Comparison of ENCODE assay signal across 12 cellular contexts in the genomic region with DNA sequence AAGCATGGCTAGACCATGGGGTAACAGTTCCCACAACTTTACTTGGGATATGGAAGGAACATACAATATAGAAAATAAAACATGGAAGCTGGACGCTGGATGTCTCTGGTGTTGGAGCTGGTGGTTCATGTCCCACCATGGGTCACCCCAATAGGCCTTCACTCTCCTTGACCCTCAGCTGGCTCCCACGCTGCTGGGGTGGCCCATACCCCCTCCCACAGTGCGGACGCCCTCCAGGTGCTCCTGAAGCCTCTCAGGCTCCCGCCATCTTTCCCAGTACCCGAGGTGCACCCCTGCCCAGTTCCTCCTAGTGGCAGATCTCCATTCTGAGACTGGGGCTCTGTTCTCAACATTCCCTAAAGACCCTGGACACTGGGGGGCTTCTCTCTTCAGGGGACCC. TPM values are rescaled to one million over a fixed set of nuclear protein-coding genes. Genes with fewer than 3 reads are reported as not detected.
DNase-seq lines count a peak whose midpoint lies in the region; ATAC-seq, FAIRE-seq and TF ChIP-seq lines count a peak whose summit lies in the region.
"Had no signal": no experiment of that assay in that cellular context is flagged by ENCODE, and none has a peak within 500 bp of the region (broad histone marks: within the 10 kb centered on the region; RNA-seq: fewer than 3 reads in every experiment).

No MANE protein-coding gene starts in this region.

- no peaks in the 10 kb centered on the region for H4K20me1 ChIP-seq in astrocyte (ENCODE audit: insufficient read depth, low read length)

- H2AFZ ChIP-seq in astrocyte (ENCODE audit: low read depth, low read length) (no peak overlapping the region), parathyroid adenoma (no peak overlapping the region)

- H3K4me1 Mint-ChIP-seq in astrocyte (ENCODE audit: low read depth, unreplicated experiment), result peaks cover 37% of the 10 kb centered on the region

- no peaks in the 10 kb centered on the region for H3K36me3 Mint-ChIP-seq in astrocyte (ENCODE audit: low read depth, unreplicated experiment)

- H3K79me2 ChIP-seq in astrocyte (ENCODE audit: insufficient read depth, low read length) (no peaks in the 10 kb centered on the region), parathyroid adenoma (no peaks in the 10 kb centered on the region)

- H3K36me3 ChIP-seq in astrocyte (ENCODE audit: insufficient read depth, low read length) (no peaks in the 10 kb centered on the region), left ventricle myocardium inferior (no peaks in the 10 kb centered on the region), parathyroid adenoma (ENCODE audit: control insufficient read depth, insufficient read depth, low read length) (no peaks in the 10 kb centered on the region), upper lobe of right lung (no peaks in the 10 kb centered on the region)

- H3K27ac Mint-ChIP-seq in astrocyte (ENCODE audit: unreplicated experiment), result peak overlapping the region; percentile 98
- H3K27ac Mint-ChIP-seq: effector memory CD8-positive, alpha-beta T cell had no signal

- H3K4me3 Mint-ChIP-seq in astrocyte (ENCODE audit: unreplicated experiment), result peak overlapping the region; percentile 50
- H3K4me3 Mint-ChIP-seq: effector memory CD8-positive, alpha-beta T cell had no signal

- no peak for FAIRE-seq in astrocyte (lab: Jason Lieb, UNC)

- H3K4me1 ChIP-seq in astrocyte (ENCODE audit: insufficient read depth, low read length) (peaks cover 34% of the 10 kb centered on the region), left ventricle myocardium inferior (peaks cover 29% of the 10 kb centered on the region), parathyroid adenoma (no peaks in the 10 kb centered on the region), upper lobe of right lung (peaks cover 34% of the 10 kb centered on the region)

- TF ChIP-seq CTCF in astrocyte (IDR thresholded peaks at IDR 0.05; ENCODE audit: insufficient read depth, low read depth, low read length), result no peak
- TF ChIP-seq CTCF in left ventricle myocardium inferior (IDR thresholded peaks at IDR 0.05; ENCODE audit: borderline replicate concordance), result no peak
- no peak for TF ChIP-seq CTCF in parathyroid adenoma (IDR thresholded peaks at IDR 0.05)
- no peak for TF ChIP-seq CTCF in upper lobe of right lung (IDR thresholded peaks at IDR 0.05)

- no peak for ATAC-seq in upper lobe of right lung
- ATAC-seq: effector memory CD8-positive, alpha-beta T cell had no signal

- peaks cover 21% of the 10 kb centered on the region for H3K9me3 Mint-ChIP-seq in astrocyte (ENCODE audit: unreplicated experiment)

- peak overlapping the region; percentile 73 for H3K4me2 ChIP-seq in astrocyte (ENCODE audit: low read length)
- no peak overlapping the region for H3K4me2 ChIP-seq in parathyroid adenoma (ENCODE audit: low read length)

- H3K27ac ChIP-seq in astrocyte (ENCODE audit: low read depth, low read length) (peak overlapping the region; percentile 96), left ventricle myocardium inferior (replicated peaks) (peak overlapping the region; percentile 87), parathyroid adenoma (peak overlapping the region; percentile 1), upper lobe of right lung (peak overlapping the region; percentile 84)

- intact Hi-C loops in left ventricle myocardium inferior (cut with micrococcal nuclease) (no loop called here), upper lobe of right lung (cut with DNase I) (no loop called here)

- no peak for DNase-seq in astrocyte (ENCODE audit: low read depth)
- no peak for DNase-seq in left ventricle myocardium inferior
- DNase-seq in upper lobe of right lung, result no peak
- no peak for DNase-seq in OCI-M1 (lab: John Stamatoyannopoulos, UW)
- DNase-seq in putamen (ENCODE audit: low spot score), result no peak
- no peak for DNase-seq in NCI-H748 treated with DMSO at 0.1 percent for 48 hours (lab: John Stamatoyannopoulos, UW)
- DNase-seq: Calu3; effector memory CD8-positive, alpha-beta T cell; MM.1S had no signal

- H3K9me3 ChIP-seq in astrocyte (ENCODE audit: insufficient read depth, low read depth, low read length) (peaks cover 9% of the 10 kb centered on the region), left ventricle myocardium inferior (replicated peaks) (peaks cover 10% of the 10 kb centered on the region), parathyroid adenoma (ENCODE audit: control insufficient read depth, low read length) (no peaks in the 10 kb centered on the region), upper lobe of right lung (no peaks in the 10 kb centered on the region)

- H3K27me3 ChIP-seq in astrocyte (ENCODE audit: insufficient read depth, low read length) (no peaks in the 10 kb centered on the region), left ventricle myocardium inferior (ENCODE audit: low read depth) (no peaks in the 10 kb centered on the region), parathyroid adenoma (ENCODE audit: control insufficient read depth, insufficient read depth, low read length) (no peaks in the 10 kb centered on the region), upper lobe of right lung (no peaks in the 10 kb centered on the region)

- H3K9ac ChIP-seq in astrocyte (ENCODE audit: low read length) (peak overlapping the region; percentile 82), parathyroid adenoma (no peak overlapping the region)

- peaks cover 2% of the 10 kb centered on the region for H3K27me3 Mint-ChIP-seq in astrocyte (ENCODE audit: low read depth, unreplicated experiment)

- H3K4me3 ChIP-seq in astrocyte (ENCODE audit: insufficient read depth, low read depth, low read length) (no peak overlapping the region), left ventricle myocardium inferior (no peak overlapping the region), parathyroid adenoma (ENCODE audit: low read depth, low read length) (no peak overlapping the region), upper lobe of right lung (no peak overlapping the region)
- H3K4me3 ChIP-seq: mucosa of descending colon had no signal

RNA-seq across cellular contexts. Expression of a gene that starts 5.8 kb away (rescaled TPM):
- total RNA-seq in astrocyte (not detected in 2 replicates), left ventricle myocardium inferior (not detected), upper lobe of right lung (not detected)
- total RNA-seq: Calu3, mucosa of descending colon, RPMI7951 had no signal

RNA-seq across cellular contexts. Expression of a gene that starts 29.9 kb away (rescaled TPM):
- total RNA-seq in astrocyte (not detected in 2 replicates), left ventricle myocardium inferior (not detected), upper lobe of right lung (not detected)
- total RNA-seq: Calu3, mucosa of descending colon had no signal

Comparison
In these comparisons a context has a peak if more than half of its experiments do, and no peak if none do; other contexts are left out.
1. H3K27ac ChIP-seq: peak in every context shown above with its lines; median percentile 96 in astrocyte; 87 in left ventricle myocardium inferior; 84 in upper lobe of right lung; 1 in parathyroid adenoma.